17 cellular contexts compared by ENCODE assay signal in the genomic region with DNA sequence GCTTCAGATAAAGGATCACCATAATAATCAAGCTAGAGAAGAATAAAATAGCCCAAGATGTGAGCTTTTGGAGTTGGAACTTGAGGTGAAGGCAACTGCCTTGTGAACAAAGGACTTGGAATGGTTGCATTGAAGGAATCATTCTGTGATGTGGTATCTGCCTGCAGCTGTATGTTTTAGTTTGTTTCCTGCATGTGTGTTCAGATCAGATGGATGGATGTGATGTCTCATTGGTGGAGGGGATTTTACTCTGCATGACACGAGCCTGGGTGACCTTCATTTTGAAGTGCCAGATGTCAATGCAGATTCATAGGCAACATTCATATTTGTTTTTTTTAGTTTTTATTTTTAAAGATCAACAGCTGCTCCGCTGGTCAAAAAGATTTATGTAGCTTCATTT. TPM values are rescaled to one million over a fixed set of nuclear protein-coding genes. Genes with fewer than 3 reads are reported as not detected.
DNase-seq lines count a peak whose midpoint lies in the region; ATAC-seq and TF ChIP-seq lines count a peak whose summit lies in the region.
"Had no signal": no experiment of that assay in that cellular context is flagged by ENCODE, and none has a peak within 500 bp of the region (broad histone marks: within the 10 kb centered on the region; RNA-seq: fewer than 3 reads in every experiment).

No MANE protein-coding gene starts in this region.

- H3K9me3 ChIP-seq in DND-41 (ENCODE audit: insufficient read depth, low read length, severe bottlenecking) = no peaks in the 10 kb centered on the region
- H3K9me3 ChIP-seq: HAP-1 had no signal

- no peak overlapping the region for H2AFZ ChIP-seq in DND-41 (ENCODE audit: low read depth, low read length)

- no peak overlapping the region for H3K4me3 ChIP-seq in DND-41 (ENCODE audit: low read depth in 1 of 2, low read length in 2 of 2)
- H3K4me3 ChIP-seq in Jurkat, Clone E6-1 (ENCODE audit: low read length) = no peak overlapping the region
- H3K4me3 ChIP-seq: GM12878, HAP-1 had no signal

- H3K79me2 ChIP-seq in DND-41 (ENCODE audit: insufficient read depth, low read length) = peaks cover 28% of the 10 kb centered on the region

- H4K20me1 ChIP-seq in DND-41 (ENCODE audit: insufficient read depth, low read length) = no peaks in the 10 kb centered on the region

- peaks cover 32% of the 10 kb centered on the region for H3K4me1 ChIP-seq in DND-41 (ENCODE audit: insufficient read depth, low read length)
- H3K4me1 ChIP-seq: HAP-1 had no signal

- TF ChIP-seq CTCF in DND-41 (IDR thresholded peaks at IDR 0.05; ENCODE audit: borderline replicate concordance, extremely low read depth, low read length, poor library complexity, severe bottlenecking) = no peak

- no peaks in the 10 kb centered on the region for H3K27me3 ChIP-seq in DND-41 (ENCODE audit: insufficient read depth, low read length, poor library complexity)

- peak overlapping the region; percentile 42 for H3K4me2 ChIP-seq in DND-41 (ENCODE audit: insufficient read depth, low read length)

- ATAC-seq in DND-41 (ENCODE audit: insufficient read depth, low read depth) (peak; percentile 100), SK-N-SH treated with all-trans-retinoic acid at 6 μM for 48 hours (no peak), HG03342 (IDR thresholded peaks at IDR 0.05; ENCODE audit: unreplicated experiment) (no peak), GM21360 (IDR thresholded peaks at IDR 0.05; ENCODE audit: unreplicated experiment) (no peak)
- ATAC-seq: GM12878 had no signal

- H3K9ac ChIP-seq in DND-41 (ENCODE audit: low read depth, low read length) = no peak overlapping the region; the same call in 1 of the 2 replicates

- H3K27ac ChIP-seq in DND-41 (ENCODE audit: low read length) = peak overlapping the region; percentile 57

- DNase-seq in DND-41 (peak; percentile 75), left kidney (ENCODE audit: low read depth, low spot score) (peak; percentile 37)
- peak; percentile 69 for DNase-seq in Jurkat, Clone E6-1 (ENCODE audit: low read depth, low spot score)
- DNase-seq: C1 segment of cervical spinal cord; Calu3; CD4-positive, alpha-beta memory T cell; COR-L47; DMS53; EL; GDM1; GOT3; HFFc6 had no signal

- 0 out of 2 replicates have a peak, but pooled peaks cover 6% of the 10 kb centered on the region for H3K36me3 ChIP-seq in DND-41 (ENCODE audit: insufficient read depth, low read length)
- H3K36me3 ChIP-seq: HAP-1 had no signal

TF ChIP-seq in SK-N-SH treated with all-trans-retinoic acid at 6 μM for 48 hours, 23 proteins besides CTCF, POLR2A, EP300 and RAD21:
- TF ChIP-seq, protein P1, sequence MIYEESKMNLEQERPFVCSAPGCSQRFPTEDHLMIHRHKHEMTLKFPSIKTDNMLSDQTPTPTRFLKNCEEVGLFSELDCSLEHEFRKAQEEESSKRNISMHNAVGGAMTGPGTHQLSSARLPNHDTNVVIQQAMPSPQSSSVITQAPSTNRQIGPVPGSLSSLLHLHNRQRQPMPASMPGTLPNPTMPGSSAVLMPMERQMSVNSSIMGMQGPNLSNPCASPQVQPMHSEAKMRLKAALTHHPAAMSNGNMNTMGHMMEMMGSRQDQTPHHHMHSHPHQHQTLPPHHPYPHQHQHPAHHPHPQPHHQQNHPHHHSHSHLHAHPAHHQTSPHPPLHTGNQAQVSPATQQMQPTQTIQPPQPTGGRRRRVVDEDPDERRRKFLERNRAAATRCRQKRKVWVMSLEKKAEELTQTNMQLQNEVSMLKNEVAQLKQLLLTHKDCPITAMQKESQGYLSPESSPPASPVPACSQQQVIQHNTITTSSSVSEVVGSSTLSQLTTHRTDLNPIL (CRISPR knock-in tag; IDR thresholded peaks at IDR 0.05; ENCODE audit: low read depth) = no peak
- peak; percentile 83 for TF ChIP-seq ZNF70 (CRISPR knock-in tag; IDR thresholded peaks at IDR 0.05)

RNA-seq across cellular contexts. Expression of gene FBXL7, which starts 13.4 kb away (rescaled TPM):
- polyA plus RNA-seq in Jurkat, Clone E6-1 (2012; ENCODE audit: insufficient read depth, insufficient read length) = not detected
- polyA plus RNA-seq: CD4-positive, alpha-beta memory T cell had no signal
